8 cellular contexts compared by ENCODE assay signal in genomic region chr6:31114970-31115849, GRCh38. TPM values are rescaled to one million over a fixed set of nuclear protein-coding genes. Genes with fewer than 3 reads are reported as not detected.
DNase-seq lines count a peak whose midpoint lies in the region; ATAC-seq and TF ChIP-seq lines count a peak whose summit lies in the region.

No MANE protein-coding gene starts in this region.

- POLR2A ChIA-PET in RWPE1 (lab: Yijun Ruan, JAX; ENCODE audit: low non-redundant PET), result interaction anchor here (0.6 kb wide), 1 partner anchor 28 kb away, joined by 3 read pairs; no protein-coding TSS in a partner anchor

- intact Hi-C loops in sigmoid colon (cut with DNase I), result no loop called here
- intact Hi-C loops in activated CD4-positive, alpha-beta T cell treated with anti-CD3 and anti-CD28 coated beads, Interleukin-2, amount 10 ng/mL, durations not matched to agents 24 days and 14 days (cut with micrococcal nuclease), result no loop called here

- H3K36me3 Mint-ChIP-seq in activated CD4-positive, alpha-beta T cell treated with anti-CD3 and anti-CD28 coated beads, Interleukin-2, amount 10 ng/mL, durations not matched to agents 24 days and 14 days (ENCODE audit: low read depth), result no peaks in the 10 kb centered on the region
- H3K36me3 Mint-ChIP-seq in activated T-cell treated with anti-CD3 and anti-CD28 coated beads, Interleukin-2, amount 50 U/mL, for 72 hours (ENCODE audit: insufficient read depth in 2 of 2), result no peaks in the 10 kb centered on the region

- H3K36me3 ChIP-seq in sigmoid colon, result no peaks in the 10 kb centered on the region
- no peaks in the 10 kb centered on the region for H3K36me3 ChIP-seq in effector memory CD4-positive, alpha-beta T cell (ENCODE audit: control insufficient read depth, insufficient read depth, low read length)

- CTCF ChIA-PET in RWPE1 (lab: Yijun Ruan, JAX), result interaction anchor here (0.8 to 1.3 kb wide), 2 partner anchors 13 to 251 kb away, joined by 3 to 5 read pairs; no protein-coding TSS in a partner anchor

- no peaks in the 10 kb centered on the region for H3K9me3 ChIP-seq in sigmoid colon
- H3K9me3 ChIP-seq in effector memory CD4-positive, alpha-beta T cell (ENCODE audit: control insufficient read depth, low read length), result no peaks in the 10 kb centered on the region

- no peaks in the 10 kb centered on the region for H3K9me3 Mint-ChIP-seq in activated CD4-positive, alpha-beta T cell treated with anti-CD3 and anti-CD28 coated beads, Interleukin-2, amount 10 ng/mL, durations not matched to agents 24 days and 14 days
- H3K9me3 Mint-ChIP-seq in activated T-cell treated with anti-CD3 and anti-CD28 coated beads, Interleukin-2, amount 50 U/mL, for 72 hours, result no peaks in the 10 kb centered on the region

- DNase-seq in EH (ENCODE audit: low read depth), result peak; percentile 69
- DNase-seq in RWPE1 (ENCODE audit: low spot score), result peak; percentile 38
- DNase-seq in globus pallidus (ENCODE audit: low spot score), result peak; percentile 68
- no peak for DNase-seq in sigmoid colon
- no peak for DNase-seq in RKO (ENCODE audit: low spot score)
- no peak for DNase-seq in activated CD4-positive, alpha-beta T cell treated with anti-CD3 and anti-CD28 coated beads, Interleukin-2, amount 10 ng/mL, durations not matched to agents 24 days and 14 days
- DNase-seq in activated T-cell treated with anti-CD3 and anti-CD28 coated beads, Interleukin-2, amount 50 U/mL, for 72 hours, result no peak
- no peak for DNase-seq in effector memory CD4-positive, alpha-beta T cell

- no peaks in the 10 kb centered on the region for H3K27me3 ChIP-seq in sigmoid colon
- no peaks in the 10 kb centered on the region for H3K27me3 ChIP-seq in effector memory CD4-positive, alpha-beta T cell (replicated peaks; ENCODE audit: control insufficient read depth, insufficient read depth, low read length, poor library complexity, severe bottlenecking)

- TF ChIP-seq CTCF in RWPE1 (conservative IDR thresholded peaks at IDR 0.05; ENCODE audit: low read depth) (no peak; the same call in 1 of the 2 replicates), sigmoid colon (IDR thresholded peaks at IDR 0.05) (no peak)

- peaks cover 0 to 42% (median 31%) of the 10 kb centered on the region in 4 donors for H3K4me1 ChIP-seq in sigmoid colon
- H3K4me1 ChIP-seq in effector memory CD4-positive, alpha-beta T cell (ENCODE audit: control insufficient read depth, insufficient read depth, low read length, poor library complexity, severe bottlenecking), result no peaks in the 10 kb centered on the region

- no peak for TF ChIP-seq POLR2A in sigmoid colon (IDR thresholded peaks at IDR 0.05)

- H3K4me3 Mint-ChIP-seq in activated CD4-positive, alpha-beta T cell treated with anti-CD3 and anti-CD28 coated beads, Interleukin-2, amount 10 ng/mL, durations not matched to agents 24 days and 14 days, result no peak overlapping the region
- no peak overlapping the region for H3K4me3 Mint-ChIP-seq in activated T-cell treated with anti-CD3 and anti-CD28 coated beads, Interleukin-2, amount 50 U/mL, for 72 hours

- ATAC-seq in activated T-cell treated with anti-CD3 and anti-CD28 coated beads, Interleukin-2, amount 50 U/mL, for 72 hours (replicated peaks in 1 of 2), result no peak

- H3K27ac ChIP-seq in RWPE1 (peak overlapping the region; percentile 93), sigmoid colon (peak overlapping the region; percentile 59 to 78 (median 68))
- H3K27ac ChIP-seq in effector memory CD4-positive, alpha-beta T cell (ENCODE audit: insufficient read depth, low read length, poor library complexity, severe bottlenecking), result no peak overlapping the region

- no peak overlapping the region for H3K27ac Mint-ChIP-seq in activated CD4-positive, alpha-beta T cell treated with anti-CD3 and anti-CD28 coated beads, Interleukin-2, amount 10 ng/mL, durations not matched to agents 24 days and 14 days
- no peak overlapping the region for H3K27ac Mint-ChIP-seq in activated T-cell treated with anti-CD3 and anti-CD28 coated beads, Interleukin-2, amount 50 U/mL, for 72 hours

- WGBS in sigmoid colon, 2 donors, result 23 to 48% methylated on average over 9 of the region's 9 CpGs

- peaks cover 14% of the 10 kb centered on the region for H3K27me3 Mint-ChIP-seq in activated CD4-positive, alpha-beta T cell treated with anti-CD3 and anti-CD28 coated beads, Interleukin-2, amount 10 ng/mL, durations not matched to agents 24 days and 14 days
- H3K27me3 Mint-ChIP-seq in activated T-cell treated with anti-CD3 and anti-CD28 coated beads, Interleukin-2, amount 50 U/mL, for 72 hours (ENCODE audit: low read depth), result no peaks in the 10 kb centered on the region

- TF ChIP-seq EP300 in sigmoid colon (IDR thresholded peaks at IDR 0.05), result no peak

- no peaks in the 10 kb centered on the region for H3K4me1 Mint-ChIP-seq in activated CD4-positive, alpha-beta T cell treated with anti-CD3 and anti-CD28 coated beads, Interleukin-2, amount 10 ng/mL, durations not matched to agents 24 days and 14 days
- peaks cover 10% of the 10 kb centered on the region for H3K4me1 Mint-ChIP-seq in activated T-cell treated with anti-CD3 and anti-CD28 coated beads, Interleukin-2, amount 50 U/mL, for 72 hours (ENCODE audit: low read depth)

- peak overlapping the region; percentile 6 to 35 (median 30) for H3K4me3 ChIP-seq in sigmoid colon
- no peak overlapping the region for H3K4me3 ChIP-seq in effector memory CD4-positive, alpha-beta T cell (ENCODE audit: insufficient read depth, low read depth, low read length, poor library complexity, severe bottlenecking)

RNA-seq across cellular contexts. Expression of gene PSORS1C1, which starts 0.6 kb away (rescaled TPM):
- total RNA-seq in sigmoid colon, result 1 to 10 TPM in 1 of 4 donors, under 1 TPM in 3; 0.49 to 2.7 (median 0.63) TPM
- polyA plus RNA-seq in sigmoid colon, result 10 to 100 TPM in 1 of 3 donors, 1 to 10 TPM in 2; 4.2 to 33.3 (median 5.4) TPM
- total RNA-seq in activated CD4-positive, alpha-beta T cell treated with anti-CD3 and anti-CD28 coated beads, Interleukin-2, amount 10 ng/mL, durations not matched to agents 24 days and 14 days, result not detected in 2 replicates
- total RNA-seq in activated T-cell treated with anti-CD3 and anti-CD28 coated beads, Interleukin-2, amount 50 U/mL, for 72 hours, result under 1 TPM in 1 of 2 donors, not detected in 1; 0.67 TPM

RNA-seq across cellular contexts. Expression of gene C6orf15, which starts 2.8 kb away (rescaled TPM):
- total RNA-seq in sigmoid colon, result not detected
- not detected for polyA plus RNA-seq in sigmoid colon
- total RNA-seq in activated CD4-positive, alpha-beta T cell treated with anti-CD3 and anti-CD28 coated beads, Interleukin-2, amount 10 ng/mL, durations not matched to agents 24 days and 14 days, result not detected in 2 replicates
- not detected for total RNA-seq in activated T-cell treated with anti-CD3 and anti-CD28 coated beads, Interleukin-2, amount 50 U/mL, for 72 hours

RNA-seq across cellular contexts. Expression of gene CDSN, which starts 5.0 kb away (rescaled TPM):
- total RNA-seq in sigmoid colon, result not detected
- not detected for polyA plus RNA-seq in sigmoid colon
- total RNA-seq in activated CD4-positive, alpha-beta T cell treated with anti-CD3 and anti-CD28 coated beads, Interleukin-2, amount 10 ng/mL, durations not matched to agents 24 days and 14 days, result not detected in 2 replicates
- total RNA-seq in activated T-cell treated with anti-CD3 and anti-CD28 coated beads, Interleukin-2, amount 50 U/mL, for 72 hours, result not detected

RNA-seq across cellular contexts. Expression of gene PSORS1C2, which starts 23.7 kb away (rescaled TPM):
- total RNA-seq in sigmoid colon, result not detected
- polyA plus RNA-seq in sigmoid colon, result not detected
- total RNA-seq in activated CD4-positive, alpha-beta T cell treated with anti-CD3 and anti-CD28 coated beads, Interleukin-2, amount 10 ng/mL, durations not matched to agents 24 days and 14 days, result not detected in 2 replicates
- total RNA-seq in activated T-cell treated with anti-CD3 and anti-CD28 coated beads, Interleukin-2, amount 50 U/mL, for 72 hours, result not detected

RNA-seq across cellular contexts. Expression of gene CCHCR1, which starts 42.4 kb away (rescaled TPM):
- total RNA-seq in sigmoid colon, result 10 to 100 TPM in 3 of 4 donors, 1 to 10 TPM in 1; 8.7 to 20.2 (median 12.7) TPM
- 10 to 100 TPM; 11.4 to 39.3 (median 14.8) TPM for polyA plus RNA-seq in sigmoid colon
- 51.5 and 52.7 TPM in 2 replicates for total RNA-seq in activated CD4-positive, alpha-beta T cell treated with anti-CD3 and anti-CD28 coated beads, Interleukin-2, amount 10 ng/mL, durations not matched to agents 24 days and 14 days
- 10 to 100 TPM; 47.5 to 64.2 TPM for total RNA-seq in activated T-cell treated with anti-CD3 and anti-CD28 coated beads, Interleukin-2, amount 50 U/mL, for 72 hours

Comparison
In these comparisons a context has a peak if more than half of its experiments do, and no peak if none do; other contexts are left out.
1. DNase-seq: peak in EH (single experiment), RWPE1 (single experiment) and globus pallidus (single experiment); none in sigmoid colon (single experiment), RKO (single experiment), activated CD4-positive, alpha-beta T cell treated with anti-CD3 and anti-CD28 coated beads, Interleukin-2, amount 10 ng/mL, durations not matched to agents 24 days and 14 days (single experiment), activated T-cell treated with anti-CD3 and anti-CD28 coated beads, Interleukin-2, amount 50 U/mL, for 72 hours (0 of 2) and effector memory CD4-positive, alpha-beta T cell (0 of 3).